ENCODE assay signal across 14 cellular contexts in the genomic region with DNA sequence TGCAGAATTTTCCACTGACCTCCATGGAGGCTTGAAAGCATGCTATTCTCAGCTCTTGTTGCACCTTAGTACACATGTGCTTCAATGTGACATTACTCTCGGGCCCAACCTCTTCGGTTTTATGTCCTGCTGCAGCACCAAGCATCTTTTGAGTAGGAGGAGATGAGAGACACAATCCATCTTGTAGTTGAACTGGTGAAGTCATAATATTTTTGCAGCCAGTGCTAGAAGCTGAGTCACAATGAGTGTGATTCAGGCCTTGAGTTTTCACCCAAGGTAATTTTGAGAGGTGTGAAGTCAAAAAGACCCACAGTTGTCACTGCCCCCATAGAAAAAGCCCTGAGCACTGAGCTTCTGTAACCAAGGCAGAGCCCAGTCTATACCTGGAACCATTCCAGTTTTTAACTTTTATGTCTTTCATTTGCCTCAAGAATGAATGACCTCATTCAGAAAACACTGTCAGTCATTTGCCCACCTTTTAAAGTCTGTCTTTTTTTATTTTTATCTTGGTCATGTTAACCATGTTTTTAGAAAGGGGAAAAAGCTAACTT.
A peak's percentile ranks its signal among the peaks of the same experiment; 100 is the strongest.
DNase-seq lines count a peak whose midpoint lies in the region; ATAC-seq, FAIRE-seq and TF ChIP-seq lines count a peak whose summit lies in the region.
"Had no signal": no experiment of that assay in that cellular context is flagged by ENCODE, and none has a peak within 500 bp of the region (broad histone marks: within the 10 kb centered on the region; RNA-seq: fewer than 3 reads in every experiment).

No MANE protein-coding gene starts in this region.

- no peaks in the 10 kb centered on the region for H3K9me3 ChIP-seq in osteoblast (ENCODE audit: low read depth, low read length)
- no peaks in the 10 kb centered on the region for H3K9me3 ChIP-seq in pancreas
- H3K9me3 ChIP-seq: suprapubic skin had no signal

- H3K36me3 ChIP-seq in osteoblast (ENCODE audit: insufficient read depth, low read length) (peaks cover 8% of the 10 kb centered on the region), pancreas (no peaks in the 10 kb centered on the region)

- peak; percentile 23 for DNase-seq in osteoblast (ENCODE audit: insufficient read length, low spot score, missing footprints)
- DNase-seq in pancreas = no peak
- DNase-seq in activated effector memory CD4-positive, alpha-beta T cell treated with Interleukin-2 at 50 U/mL for 16 hours = no peak
- no peak for DNase-seq in mucosa of gallbladder (ENCODE audit: low spot score)
- DNase-seq: CD4-positive, alpha-beta T cell; mammary epithelial cell; MM.1S; small intestine; WERI-Rb-1 had no signal

- peak; percentile 34 for ATAC-seq in GM18511 (IDR thresholded peaks at IDR 0.05; ENCODE audit: unreplicated experiment)
- peak; percentile 34 for ATAC-seq in HG02798 (IDR thresholded peaks at IDR 0.05; ENCODE audit: poor library complexity, unreplicated experiment)
- no peak for ATAC-seq in pancreas

- H3K4me2 ChIP-seq in osteoblast (ENCODE audit: insufficient read depth, low read length) = no peak overlapping the region

- H3K79me2 ChIP-seq in osteoblast (ENCODE audit: insufficient read depth, low read length) = no peaks in the 10 kb centered on the region

- H3K4me1 Mint-ChIP-seq in brain = peaks cover 27% of the 10 kb centered on the region

- H3K4me3 ChIP-seq in osteoblast (ENCODE audit: insufficient read depth, low read length) (no peak overlapping the region), pancreas (no peak overlapping the region)
- H3K4me3 ChIP-seq: suprapubic skin had no signal

- H3K9me3 Mint-ChIP-seq in brain = no peaks in the 10 kb centered on the region
- H3K9me3 Mint-ChIP-seq: CD4-positive, alpha-beta T cell; dendritic cell treated with granulocyte-macrophage colony-stimulating factor and Interleukin-4, amounts not matched to agents 40 ng/mL and 50 ng/mL, for 4 days had no signal

- H3K27me3 ChIP-seq in osteoblast (ENCODE audit: insufficient read depth, low read length) = no peaks in the 10 kb centered on the region
- H3K27me3 ChIP-seq in pancreas = no peaks in the 10 kb centered on the region
- H3K27me3 ChIP-seq: suprapubic skin had no signal

- H3K4me3 Mint-ChIP-seq in brain = no peak overlapping the region
- H3K4me3 Mint-ChIP-seq: CD4-positive, alpha-beta T cell; dendritic cell treated with granulocyte-macrophage colony-stimulating factor and Interleukin-4, amounts not matched to agents 40 ng/mL and 50 ng/mL, for 4 days had no signal

- intact Hi-C loops in pancreas (cut with DNase I) = no loop called here

- no peak for TF ChIP-seq CTCF in brain (conservative IDR thresholded peaks at IDR 0.05)
- TF ChIP-seq CTCF in osteoblast (IDR thresholded peaks at IDR 0.05; ENCODE audit: extremely low read depth, low read depth, low read length) = no peak
- no peak for TF ChIP-seq CTCF in pancreas (IDR thresholded peaks at IDR 0.05)

- no peaks in the 10 kb centered on the region for H3K27me3 Mint-ChIP-seq in brain
- H3K27me3 Mint-ChIP-seq: CD4-positive, alpha-beta T cell; dendritic cell treated with granulocyte-macrophage colony-stimulating factor and Interleukin-4, amounts not matched to agents 40 ng/mL and 50 ng/mL, for 4 days had no signal

- peaks cover 92% of the 10 kb centered on the region for H3K36me3 Mint-ChIP-seq in brain

- H3K4me1 ChIP-seq in osteoblast (ENCODE audit: insufficient read depth, low read length) = peaks cover 7% of the 10 kb centered on the region
- no peaks in the 10 kb centered on the region for H3K4me1 ChIP-seq in pancreas
- H3K4me1 ChIP-seq: suprapubic skin had no signal

- 62 to 74% methylated on average over 2 of the region's 2 CpGs for WGBS in pancreas, 2 donors

- no peak overlapping the region for H3K27ac ChIP-seq in osteoblast (ENCODE audit: low read depth, low read length)
- no peak overlapping the region for H3K27ac ChIP-seq in pancreas
- H3K27ac ChIP-seq: suprapubic skin, WERI-Rb-1 had no signal

- H2AFZ ChIP-seq in osteoblast (ENCODE audit: low read length) = no peak overlapping the region

- peak overlapping the region in 3 of 5 experiments; percentile 9 to 57 (median 21) for H3K27ac Mint-ChIP-seq in brain
- H3K27ac Mint-ChIP-seq: CD4-positive, alpha-beta T cell; dendritic cell treated with granulocyte-macrophage colony-stimulating factor and Interleukin-4, amounts not matched to agents 40 ng/mL and 50 ng/mL, for 4 days had no signal

- H4K20me1 ChIP-seq in osteoblast (ENCODE audit: insufficient read depth, low read length) = no peaks in the 10 kb centered on the region

- FAIRE-seq in pancreas (lab: Jason Lieb, UNC) = no peak
- FAIRE-seq: small intestine had no signal

Comparison
In these comparisons a context has a peak if more than half of its experiments do, and no peak if none do; other contexts are left out.
1. ATAC-seq: peak in GM18511 (single experiment) and HG02798 (single experiment); none in pancreas (0 of 4).